In genomic region chr16:12450381-12450780, GRCh38 we compare ENCODE assay signal across 19 cellular contexts.
"Had no signal": no experiment of that assay in that cellular context is flagged by ENCODE, and none has a peak within 500 bp of the region (broad histone marks: within the 10 kb centered on the region; RNA-seq: fewer than 3 reads in every experiment).

No MANE protein-coding gene starts in this region.

- H3K27ac Mint-ChIP-seq: memory B cell, nephron had no signal

- H3K4me1 ChIP-seq: colonic mucosa, foreskin keratinocyte, left ventricle myocardium inferior, lower lobe of right lung, tibial artery, upper lobe of right lung, vagina had no signal

- H3K27me3 ChIP-seq: colonic mucosa, foreskin keratinocyte, hepatocyte, neutrophil, tibial artery, upper lobe of right lung, vagina had no signal

- ATAC-seq: left cardiac atrium, lower lobe of right lung, upper lobe of right lung had no signal

- H3K27ac ChIP-seq: colonic mucosa, foreskin keratinocyte, hepatocyte, left ventricle myocardium inferior, lower lobe of right lung, neutrophil, tibial artery, upper lobe of right lung, vagina had no signal

- H3K9me3 Mint-ChIP-seq: nephron had no signal

- H3K27me3 Mint-ChIP-seq: memory B cell, naive B cell had no signal

- DNase-seq: colonic mucosa; dermis blood vessel endothelial cell; head of caudate nucleus; kidney; left cardiac atrium; left ventricle myocardium inferior; lower lobe of right lung; midbrain; naive B cell; small intestine; stimulated activated CD4-positive, alpha-beta T cell treated with anti-CD3 and anti-CD28 coated beads, Interleukin-12 subunit alpha, Interleukin-12 subunit beta, amount 100 ng/mL, for 4 hours; tibial artery; upper lobe of right lung had no signal

- H3K4me3 Mint-ChIP-seq: memory B cell, nephron had no signal

- H2AFZ ChIP-seq: hepatocyte had no signal

- H3K79me2 ChIP-seq: hepatocyte had no signal

- H3K4me3 ChIP-seq: colonic mucosa, hepatocyte, left ventricle myocardium inferior, lower lobe of right lung, tibial artery, upper lobe of right lung, vagina had no signal

- H3K4me2 ChIP-seq: hepatocyte had no signal

- H3K36me3 ChIP-seq: colonic mucosa, left ventricle myocardium inferior, lower lobe of right lung, neutrophil, tibial artery, upper lobe of right lung, vagina had no signal
